ENCODE assay signal across 25 cellular contexts in genomic region chr11:41400124-41400523, GRCh38. TPM values are rescaled to one million over a fixed set of nuclear protein-coding genes. Genes with fewer than 3 reads are reported as not detected.
"Had no signal": no experiment of that assay in that cellular context is flagged by ENCODE, and none has a peak within 500 bp of the region (broad histone marks: within the 10 kb centered on the region; RNA-seq: fewer than 3 reads in every experiment).

No MANE protein-coding gene starts in this region.

- H3K27ac ChIP-seq: coronary artery, dorsolateral prefrontal cortex, esophagus muscularis mucosa, foreskin keratinocyte, gastroesophageal sphincter, heart left ventricle, hepatocyte had no signal

- H3K27me3 ChIP-seq: dorsolateral prefrontal cortex, esophagus muscularis mucosa, foreskin keratinocyte, gastroesophageal sphincter, heart left ventricle, hepatocyte had no signal

- H3K4me3 ChIP-seq: coronary artery, dorsolateral prefrontal cortex, esophagus muscularis mucosa, gastroesophageal sphincter, heart left ventricle, hepatocyte, lung, mucosa of descending colon had no signal

- H3K4me1 ChIP-seq: foreskin keratinocyte, heart left ventricle had no signal

- H3K36me3 ChIP-seq: esophagus muscularis mucosa, gastroesophageal sphincter, heart left ventricle had no signal

- H3K9me3 ChIP-seq: esophagus muscularis mucosa, gastroesophageal sphincter, heart left ventricle, mucosa of descending colon had no signal

- ATAC-seq: foreskin keratinocyte, gastroesophageal sphincter, heart left ventricle, left colon, left lobe of liver, left ventricle myocardium superior, mucosa of descending colon had no signal

- DNase-seq: dermis blood vessel endothelial cell; dorsolateral prefrontal cortex; effector CD4-positive, alpha-beta T cell; effector memory CD4-positive, alpha-beta T cell; foreskin keratinocyte; heart left ventricle; hypothalamus; immature natural killer cell; islet precursor cell; kidney; kidney glomerular epithelial cell; left colon; left ventricle myocardium superior; mammary epithelial cell; mesendoderm; mucosa of descending colon; naive B cell had no signal

RNA-seq across cellular contexts. Expression of gene LRRC4C, which starts 59.3 kb away (rescaled TPM):
- total RNA-seq: dermis blood vessel endothelial cell, endothelial cell of umbilical vein, foreskin keratinocyte, myocyte had no signal
